24 cellular contexts compared by ENCODE assay signal in genomic region chr17:58702045-58702476, GRCh38. TPM values are rescaled to one million over a fixed set of nuclear protein-coding genes. Genes with fewer than 3 reads are reported as not detected.
DNase-seq lines count a peak whose midpoint lies in the region; ATAC-seq and TF ChIP-seq lines count a peak whose summit lies in the region.
"Had no signal": no experiment of that assay in that cellular context is flagged by ENCODE, and none has a peak within 500 bp of the region (broad histone marks: within the 10 kb centered on the region; RNA-seq: fewer than 3 reads in every experiment).

No MANE protein-coding gene starts in this region.

- no peaks in the 10 kb centered on the region for H3K27me3 Mint-ChIP-seq in activated CD4-positive, alpha-beta T cell treated with anti-CD3 and anti-CD28 coated beads, Interleukin-2, amount 10 ng/mL, durations not matched to agents 24 days and 14 days
- H3K27me3 Mint-ChIP-seq in activated CD4-positive, alpha-beta T cell treated with anti-CD3 and anti-CD28 coated beads, Interleukin-2, amount 10 ng/mL, durations not matched to agents 7 days and 5 days = no peaks in the 10 kb centered on the region
- H3K27me3 Mint-ChIP-seq in activated CD4-positive, alpha-beta memory T cell treated with anti-CD3 and anti-CD28 coated beads, Interleukin-2, amount 10 ng/mL, durations not matched to agents 7 days and 5 days = no peaks in the 10 kb centered on the region
- H3K27me3 Mint-ChIP-seq: type B pancreatic cell had no signal

- H3K4me3 ChIP-seq in gastrocnemius medialis = no peak overlapping the region
- H3K4me3 ChIP-seq: A549, adrenal gland, GM23338 had no signal

- no peaks in the 10 kb centered on the region for H3K9me3 ChIP-seq in gastrocnemius medialis
- H3K9me3 ChIP-seq: A549, adrenal gland had no signal

- intact Hi-C loops in activated CD4-positive, alpha-beta T cell treated with anti-CD3 and anti-CD28 coated beads, Interleukin-2, amount 10 ng/mL, durations not matched to agents 24 days and 14 days (cut with micrococcal nuclease) = loop anchor here (2.0 kb wide), 1 partner anchor 43 kb away; no protein-coding TSS in a partner anchor
- intact Hi-C loops in gastrocnemius medialis (cut with DNase I; ENCODE audit: low total_unique reads) = no loop called here

- POLR2A ChIA-PET in activated CD4-positive, alpha-beta T cell treated with anti-CD3 and anti-CD28 coated beads, Interleukin-2, amount 10 ng/mL, durations not matched to agents 7 days and 5 days (lab: Charles Lee) = no interaction called here
- POLR2A ChIA-PET in activated CD4-positive, alpha-beta memory T cell treated with anti-CD3 and anti-CD28 coated beads, Interleukin-2, amount 10 ng/mL, durations not matched to agents 7 days and 5 days (lab: Charles Lee) = interaction anchor here (1.1 to 4.1 kb wide), 4 partner anchors 9 to 70 kb away, joined by 4 to 42 read pairs (median 22); partner anchors contain the start of genes RAD51C and TEX14

- in situ Hi-C loops in gastrocnemius medialis (cut with MboI; ENCODE audit: low sequenced_read_pairs in 4 of 4) = loop anchor here in 1 of 4 donors (25.0 kb wide), 1 partner anchor 310 kb away; no protein-coding TSS in a partner anchor

- DNase-seq in activated CD4-positive, alpha-beta T cell treated with anti-CD3 and anti-CD28 coated beads, Interleukin-2, amount 10 ng/mL, durations not matched to agents 24 days and 14 days = peak; percentile 70
- DNase-seq in activated CD4-positive, alpha-beta T cell treated with anti-CD3 and anti-CD28 coated beads, Interleukin-2, amount 10 ng/mL, durations not matched to agents 7 days and 5 days = no peak
- DNase-seq in activated CD4-positive, alpha-beta memory T cell treated with anti-CD3 and anti-CD28 coated beads, Interleukin-2, amount 10 ng/mL, durations not matched to agents 7 days and 5 days = peak; percentile 24
- DNase-seq in KG1 (lab: John Stamatoyannopoulos, UW) = no peak
- no peak for DNase-seq in gastrocnemius medialis
- DNase-seq: activated T-cell treated with anti-CD3 and anti-CD28 coated beads for 4 hours; adrenal gland; central memory CD4-positive, alpha-beta T cell; DMS79; effector memory CD4-positive, alpha-beta T cell; IMR-90; left cardiac atrium; NCI-H69; stimulated activated CD4-positive, alpha-beta T cell treated with anti-CD3 and anti-CD28 coated beads, Interleukin-4, amount 100 ng/mL, for 24 hours had no signal

- no peaks in the 10 kb centered on the region for H3K9me3 Mint-ChIP-seq in activated CD4-positive, alpha-beta T cell treated with anti-CD3 and anti-CD28 coated beads, Interleukin-2, amount 10 ng/mL, durations not matched to agents 24 days and 14 days
- H3K9me3 Mint-ChIP-seq in activated CD4-positive, alpha-beta T cell treated with anti-CD3 and anti-CD28 coated beads, Interleukin-2, amount 10 ng/mL, durations not matched to agents 7 days and 5 days = no peaks in the 10 kb centered on the region
- no peaks in the 10 kb centered on the region for H3K9me3 Mint-ChIP-seq in activated CD4-positive, alpha-beta memory T cell treated with anti-CD3 and anti-CD28 coated beads, Interleukin-2, amount 10 ng/mL, durations not matched to agents 7 days and 5 days
- H3K9me3 Mint-ChIP-seq: CD14-positive monocyte, GM23338, type B pancreatic cell had no signal

- H3K4me1 Mint-ChIP-seq in activated CD4-positive, alpha-beta T cell treated with anti-CD3 and anti-CD28 coated beads, Interleukin-2, amount 10 ng/mL, durations not matched to agents 24 days and 14 days = peaks cover 24% of the 10 kb centered on the region
- peaks cover 24% of the 10 kb centered on the region for H3K4me1 Mint-ChIP-seq in activated CD4-positive, alpha-beta T cell treated with anti-CD3 and anti-CD28 coated beads, Interleukin-2, amount 10 ng/mL, durations not matched to agents 7 days and 5 days
- peaks cover 46% of the 10 kb centered on the region for H3K4me1 Mint-ChIP-seq in activated CD4-positive, alpha-beta memory T cell treated with anti-CD3 and anti-CD28 coated beads, Interleukin-2, amount 10 ng/mL, durations not matched to agents 7 days and 5 days
- H3K4me1 Mint-ChIP-seq: GM23338 had no signal

- H3K4me3 Mint-ChIP-seq in activated CD4-positive, alpha-beta T cell treated with anti-CD3 and anti-CD28 coated beads, Interleukin-2, amount 10 ng/mL, durations not matched to agents 24 days and 14 days = no peak overlapping the region
- H3K4me3 Mint-ChIP-seq in activated CD4-positive, alpha-beta T cell treated with anti-CD3 and anti-CD28 coated beads, Interleukin-2, amount 10 ng/mL, durations not matched to agents 7 days and 5 days = no peak overlapping the region
- H3K4me3 Mint-ChIP-seq in activated CD4-positive, alpha-beta memory T cell treated with anti-CD3 and anti-CD28 coated beads, Interleukin-2, amount 10 ng/mL, durations not matched to agents 7 days and 5 days = no peak overlapping the region
- H3K4me3 Mint-ChIP-seq: CD14-positive monocyte, GM23338, mesothelial cell of epicardium, type B pancreatic cell had no signal

- CTCF ChIA-PET in activated CD4-positive, alpha-beta T cell treated with anti-CD3 and anti-CD28 coated beads, Interleukin-2, amount 10 ng/mL, durations not matched to agents 7 days and 5 days (lab: Charles Lee) = no interaction called here
- CTCF ChIA-PET in activated CD4-positive, alpha-beta memory T cell treated with anti-CD3 and anti-CD28 coated beads, Interleukin-2, amount 10 ng/mL, durations not matched to agents 7 days and 5 days (lab: Charles Lee) = interaction anchor here (0.6 to 1.4 kb wide), 2 partner anchors 9 to 302 kb away, joined by 3 to 4 read pairs; partner anchors contain the start of gene RAD51C

- no peak overlapping the region for H3K27ac ChIP-seq in gastrocnemius medialis
- H3K27ac ChIP-seq: A549, adrenal gland, VCaP had no signal

- H3K36me3 Mint-ChIP-seq in activated CD4-positive, alpha-beta T cell treated with anti-CD3 and anti-CD28 coated beads, Interleukin-2, amount 10 ng/mL, durations not matched to agents 24 days and 14 days (ENCODE audit: low read depth) = peaks cover 42% of the 10 kb centered on the region
- H3K36me3 Mint-ChIP-seq in activated CD4-positive, alpha-beta T cell treated with anti-CD3 and anti-CD28 coated beads, Interleukin-2, amount 10 ng/mL, durations not matched to agents 7 days and 5 days (ENCODE audit: low read depth) = peaks cover 30% of the 10 kb centered on the region
- H3K36me3 Mint-ChIP-seq in activated CD4-positive, alpha-beta memory T cell treated with anti-CD3 and anti-CD28 coated beads, Interleukin-2, amount 10 ng/mL, durations not matched to agents 7 days and 5 days (ENCODE audit: low read depth) = peaks cover 34% of the 10 kb centered on the region

- no peak for TF ChIP-seq POLR2A in gastrocnemius medialis (IDR thresholded peaks at IDR 0.05)

- no peaks in the 10 kb centered on the region for H3K27me3 ChIP-seq in gastrocnemius medialis
- H3K27me3 ChIP-seq: adrenal gland had no signal

- no peak for TF ChIP-seq CTCF in gastrocnemius medialis (IDR thresholded peaks at IDR 0.05 in 4 of 5, conservative IDR thresholded peaks at IDR 0.05 in 1 of 5)

- H3K4me1 ChIP-seq in gastrocnemius medialis = no peaks in the 10 kb centered on the region
- H3K4me1 ChIP-seq: A549 had no signal

- H3K27ac Mint-ChIP-seq in activated CD4-positive, alpha-beta T cell treated with anti-CD3 and anti-CD28 coated beads, Interleukin-2, amount 10 ng/mL, durations not matched to agents 24 days and 14 days = peak overlapping the region; percentile 66
- no peak overlapping the region for H3K27ac Mint-ChIP-seq in activated CD4-positive, alpha-beta T cell treated with anti-CD3 and anti-CD28 coated beads, Interleukin-2, amount 10 ng/mL, durations not matched to agents 7 days and 5 days
- peak overlapping the region; percentile 80 for H3K27ac Mint-ChIP-seq in activated CD4-positive, alpha-beta memory T cell treated with anti-CD3 and anti-CD28 coated beads, Interleukin-2, amount 10 ng/mL, durations not matched to agents 7 days and 5 days
- H3K27ac Mint-ChIP-seq: GM23338, mesothelial cell of epicardium, type B pancreatic cell had no signal

- H3K36me3 ChIP-seq in gastrocnemius medialis = peaks cover 6 to 19% of the 10 kb centered on the region in 2 donors
- H3K36me3 ChIP-seq: adrenal gland had no signal

- ATAC-seq in GM18907 (IDR thresholded peaks at IDR 0.05; ENCODE audit: unreplicated experiment) = peak; percentile 63
- ATAC-seq in HG02884 (IDR thresholded peaks at IDR 0.05; ENCODE audit: unreplicated experiment) = peak; percentile 65
- no peak for ATAC-seq in HG02840 (IDR thresholded peaks at IDR 0.05; ENCODE audit: low FRiP score, unreplicated experiment)
- ATAC-seq in gastrocnemius medialis = no peak
- ATAC-seq: A549, GM23338, left cardiac atrium, sciatic nerve had no signal

RNA-seq across cellular contexts. Expression of gene RAD51C, which starts 9.7 kb away (rescaled TPM):
- total RNA-seq in activated CD4-positive, alpha-beta T cell treated with anti-CD3 and anti-CD28 coated beads, Interleukin-2, amount 10 ng/mL, durations not matched to agents 24 days and 14 days = 73.7 and 78.8 TPM in 2 replicates
- total RNA-seq in activated CD4-positive, alpha-beta T cell treated with anti-CD3 and anti-CD28 coated beads, Interleukin-2, amount 10 ng/mL, durations not matched to agents 7 days and 5 days = 10 to 100 TPM; 62.7 to 65.8 TPM
- total RNA-seq in activated CD4-positive, alpha-beta memory T cell treated with anti-CD3 and anti-CD28 coated beads, Interleukin-2, amount 10 ng/mL, durations not matched to agents 7 days and 5 days = 10 to 100 TPM; 55.2 to 59.6 TPM
- 10 to 100 TPM in 2 of 4 donors, 1 to 10 TPM in 2; 6.4 to 18.7 (median 12.5) TPM for total RNA-seq in gastrocnemius medialis

RNA-seq across cellular contexts. Expression of gene TEX14, which starts 10.2 kb away (rescaled TPM):
- total RNA-seq in activated CD4-positive, alpha-beta T cell treated with anti-CD3 and anti-CD28 coated beads, Interleukin-2, amount 10 ng/mL, durations not matched to agents 24 days and 14 days = 0.07 TPM in 2 replicates
- under 1 TPM; 0.27 to 0.50 TPM for total RNA-seq in activated CD4-positive, alpha-beta T cell treated with anti-CD3 and anti-CD28 coated beads, Interleukin-2, amount 10 ng/mL, durations not matched to agents 7 days and 5 days
- under 1 TPM; 0.85 to 0.96 TPM for total RNA-seq in activated CD4-positive, alpha-beta memory T cell treated with anti-CD3 and anti-CD28 coated beads, Interleukin-2, amount 10 ng/mL, durations not matched to agents 7 days and 5 days
- not detected for total RNA-seq in gastrocnemius medialis
- total RNA-seq: IMR-90 had no signal

RNA-seq across cellular contexts. Expression of gene PPM1E, which starts 53.6 kb away (rescaled TPM):
- total RNA-seq in activated CD4-positive, alpha-beta T cell treated with anti-CD3 and anti-CD28 coated beads, Interleukin-2, amount 10 ng/mL, durations not matched to agents 24 days and 14 days = 0.05 TPM in 1 of 2 replicates, not detected in the other
- total RNA-seq in activated CD4-positive, alpha-beta T cell treated with anti-CD3 and anti-CD28 coated beads, Interleukin-2, amount 10 ng/mL, durations not matched to agents 7 days and 5 days = not detected
- under 1 TPM in 1 of 2 experiments, not detected in 1; 0.03 TPM for total RNA-seq in activated CD4-positive, alpha-beta memory T cell treated with anti-CD3 and anti-CD28 coated beads, Interleukin-2, amount 10 ng/mL, durations not matched to agents 7 days and 5 days
- under 1 TPM in 2 of 4 donors, not detected in 2; 0.04 to 0.07 TPM for total RNA-seq in gastrocnemius medialis

Comparison
In these comparisons a context has a peak if more than half of its experiments do, and no peak if none do; other contexts are left out.
1. DNase-seq: peak in activated CD4-positive, alpha-beta T cell treated with anti-CD3 and anti-CD28 coated beads, Interleukin-2, amount 10 ng/mL, durations not matched to agents 24 days and 14 days (single experiment) and activated CD4-positive, alpha-beta memory T cell treated with anti-CD3 and anti-CD28 coated beads, Interleukin-2, amount 10 ng/mL, durations not matched to agents 7 days and 5 days (single experiment); none in activated CD4-positive, alpha-beta T cell treated with anti-CD3 and anti-CD28 coated beads, Interleukin-2, amount 10 ng/mL, durations not matched to agents 7 days and 5 days (single experiment), KG1 (single experiment) and gastrocnemius medialis (0 of 2).
2. ATAC-seq: peak in GM18907 (single experiment) and HG02884 (single experiment); none in HG02840 (single experiment) and gastrocnemius medialis (0 of 2).